In genomic region chr7:5486389-5486755, GRCh38 we compare ENCODE assay signal across 8 cellular contexts. TPM values are rescaled to one million over a fixed set of nuclear protein-coding genes. Genes with fewer than 3 reads are reported as not detected.
A peak's percentile ranks its signal among the peaks of the same experiment; 100 is the strongest.
DNase-seq lines count a peak whose midpoint lies in the region; ATAC-seq and TF ChIP-seq lines count a peak whose summit lies in the region.
"Not testable (repeated sequence)": the region's sequence is repeated elsewhere in the genome, so short reads cannot be mapped to it uniquely, and the experiment has no call there.

No MANE protein-coding gene starts in this region.

- H3K27me3 Mint-ChIP-seq in activated T-cell treated with anti-CD3 and anti-CD28 coated beads, Interleukin-2, amount 50 U/mL, for 4 hours (ENCODE audit: low read depth); naive thymus-derived CD8-positive, alpha-beta T cell; stimulated activated memory B cell treated with anti-CD40 and anti-IgM and Interleukin-4, amounts not matched to agents 10 μg/mL and 1 μg/mL and 100 μg/mL, for 72 hours: not testable (repeated sequence)

- not testable (repeated sequence) for H3K27ac ChIP-seq in colonic mucosa; right cardiac atrium (ENCODE audit: low read length)

- H3K4me3 Mint-ChIP-seq in activated T-cell treated with anti-CD3 and anti-CD28 coated beads, Interleukin-2, amount 50 U/mL, for 4 hours: peak overlapping the region; percentile 82
- H3K4me3 Mint-ChIP-seq in naive thymus-derived CD8-positive, alpha-beta T cell: peak overlapping the region; percentile 85 to 100 (median 91)
- H3K4me3 Mint-ChIP-seq in stimulated activated memory B cell treated with anti-CD40 and anti-IgM and Interleukin-4, amounts not matched to agents 10 μg/mL and 1 μg/mL and 100 μg/mL, for 72 hours: peak overlapping the region; percentile 85

- not testable (repeated sequence) for TF ChIP-seq CTCF in AG09309 (IDR thresholded peaks at IDR 0.05; ENCODE audit: control insufficient read depth, insufficient read depth, low read depth, low read length, missing control alignments); colonic mucosa (IDR thresholded peaks at IDR 0.05)

- not testable (repeated sequence) for H3K9me3 Mint-ChIP-seq in activated T-cell treated with anti-CD3 and anti-CD28 coated beads, Interleukin-2, amount 50 U/mL, for 4 hours; naive thymus-derived CD8-positive, alpha-beta T cell; stimulated activated memory B cell treated with anti-CD40 and anti-IgM and Interleukin-4, amounts not matched to agents 10 μg/mL and 1 μg/mL and 100 μg/mL, for 72 hours

- not testable (repeated sequence) for H3K27me3 ChIP-seq in NT2/D1 (ENCODE audit: insufficient read depth, insufficient read length); colonic mucosa; right cardiac atrium (ENCODE audit: control insufficient read depth, insufficient read depth)

- WGBS in right cardiac atrium: 46% methylated on average over 8 of the region's 8 CpGs

- peaks cover 12% of the 10 kb centered on the region for H3K4me1 ChIP-seq in NT2/D1 (ENCODE audit: insufficient read depth, insufficient read length)
- H3K4me1 ChIP-seq in colonic mucosa; right cardiac atrium (ENCODE audit: control insufficient read depth, insufficient read depth, low read length): not testable (repeated sequence)

- peak overlapping the region; percentile 32 to 93 (median 72) for H3K27ac Mint-ChIP-seq in naive thymus-derived CD8-positive, alpha-beta T cell
- peak overlapping the region; percentile 75 for H3K27ac Mint-ChIP-seq in stimulated activated memory B cell treated with anti-CD40 and anti-IgM and Interleukin-4, amounts not matched to agents 10 μg/mL and 1 μg/mL and 100 μg/mL, for 72 hours

- H3K4me1 Mint-ChIP-seq in activated T-cell treated with anti-CD3 and anti-CD28 coated beads, Interleukin-2, amount 50 U/mL, for 4 hours (ENCODE audit: low read depth): not testable (repeated sequence)
- peaks cover 19 to 38% (median 34%) of the 10 kb centered on the region in 4 donors for H3K4me1 Mint-ChIP-seq in naive thymus-derived CD8-positive, alpha-beta T cell
- peaks cover 20% of the 10 kb centered on the region for H3K4me1 Mint-ChIP-seq in stimulated activated memory B cell treated with anti-CD40 and anti-IgM and Interleukin-4, amounts not matched to agents 10 μg/mL and 1 μg/mL and 100 μg/mL, for 72 hours

- peaks cover 60% of the 10 kb centered on the region for H3K36me3 ChIP-seq in NT2/D1 (ENCODE audit: insufficient read depth, insufficient read length, low read length)
- H3K36me3 ChIP-seq in colonic mucosa: not testable (repeated sequence)

- peak; percentile 4 for ATAC-seq in GM21723 (IDR thresholded peaks at IDR 0.05; ENCODE audit: unreplicated experiment)
- not testable (repeated sequence) for ATAC-seq in activated T-cell treated with anti-CD3 and anti-CD28 coated beads, Interleukin-2, amount 50 U/mL, for 4 hours; right cardiac atrium; naive thymus-derived CD8-positive, alpha-beta T cell; stimulated activated memory B cell treated with anti-CD40 and anti-IgM and Interleukin-4, amounts not matched to agents 10 μg/mL and 1 μg/mL and 100 μg/mL, for 72 hours

- H3K36me3 Mint-ChIP-seq in activated T-cell treated with anti-CD3 and anti-CD28 coated beads, Interleukin-2, amount 50 U/mL, for 4 hours (ENCODE audit: insufficient read depth); naive thymus-derived CD8-positive, alpha-beta T cell: not testable (repeated sequence)
- H3K36me3 Mint-ChIP-seq in stimulated activated memory B cell treated with anti-CD40 and anti-IgM and Interleukin-4, amounts not matched to agents 10 μg/mL and 1 μg/mL and 100 μg/mL, for 72 hours: peaks cover 20% of the 10 kb centered on the region

- DNase-seq in AG09309 (ENCODE audit: low read depth); NT2/D1 (ENCODE audit: low read depth, low spot score); activated T-cell treated with anti-CD3 and anti-CD28 coated beads, Interleukin-2, amount 50 U/mL, for 4 hours; colonic mucosa; right cardiac atrium; naive thymus-derived CD8-positive, alpha-beta T cell: not testable (repeated sequence)

- POLR2A ChIA-PET in naive thymus-derived CD8-positive, alpha-beta T cell (lab: Charles Lee): not testable (repeated sequence)

- H3K4me3 ChIP-seq in AG09309 (ENCODE audit: control insufficient read depth, low read depth, low read length) (peak overlapping the region; percentile 54), NT2/D1 (ENCODE audit: insufficient read length, low read depth) (peak overlapping the region; percentile 26), colonic mucosa (peak overlapping the region; percentile 48), right cardiac atrium (ENCODE audit: low read length) (peak overlapping the region; percentile 37)

- intact Hi-C loops in colonic mucosa (cut with DNase I); right cardiac atrium (cut with DNase I): not testable (repeated sequence)

- H3K9me3 ChIP-seq in NT2/D1 (ENCODE audit: insufficient read depth, low read length); colonic mucosa; right cardiac atrium (ENCODE audit: control insufficient read depth, low read length): not testable (repeated sequence)

- H3K9ac ChIP-seq in NT2/D1 (ENCODE audit: insufficient read length, low read depth) (peak overlapping the region; percentile 64), colonic mucosa (ENCODE audit: low read depth in 2 of 2, low read length in 2 of 2) (peak overlapping the region; percentile 67 to 71)

RNA-seq across cellular contexts. Expression of gene FBXL18, which starts 27.2 kb away (rescaled TPM):
- 10 to 100 TPM; 11.9 to 13.1 (median 12.8) TPM for total RNA-seq in activated T-cell treated with anti-CD3 and anti-CD28 coated beads, Interleukin-2, amount 50 U/mL, for 4 hours
- total RNA-seq in colonic mucosa (10 to 100 TPM in 1 of 2 donors, 1 to 10 TPM in 1; 6.2 to 12.7 TPM), right cardiac atrium (1 to 10 TPM; 5.3 to 6.4 (median 6.0) TPM)
- polyA plus RNA-seq in right cardiac atrium: 2.7 TPM
- 1 to 10 TPM; 8.1 to 9.1 TPM for total RNA-seq in naive thymus-derived CD8-positive, alpha-beta T cell
- polyA plus RNA-seq in naive thymus-derived CD8-positive, alpha-beta T cell: 1 to 10 TPM in 1 of 3 donors, under 1 TPM in 2; 0.47 to 1.1 (median 0.87) TPM

RNA-seq across cellular contexts. Expression of gene ACTB, which starts 44.0 kb away (rescaled TPM):
- 1,000 to 10,000 TPM; 6,778 to 7,684 (median 6,905) TPM for total RNA-seq in activated T-cell treated with anti-CD3 and anti-CD28 coated beads, Interleukin-2, amount 50 U/mL, for 4 hours
- total RNA-seq in colonic mucosa (1,000 to 10,000 TPM; 4,879 to 5,787 TPM), right cardiac atrium (1,000 to 10,000 TPM in 1 of 4 donors, 100 to 1,000 TPM in 3; 532 to 1,379 (median 904) TPM)
- 1,110 TPM for polyA plus RNA-seq in right cardiac atrium
- 1,000 to 10,000 TPM; 2,640 to 2,674 TPM for total RNA-seq in naive thymus-derived CD8-positive, alpha-beta T cell
- over 10,000 TPM; 13,269 to 13,922 (median 13,518) TPM for polyA plus RNA-seq in naive thymus-derived CD8-positive, alpha-beta T cell
